In the genomic region with DNA sequence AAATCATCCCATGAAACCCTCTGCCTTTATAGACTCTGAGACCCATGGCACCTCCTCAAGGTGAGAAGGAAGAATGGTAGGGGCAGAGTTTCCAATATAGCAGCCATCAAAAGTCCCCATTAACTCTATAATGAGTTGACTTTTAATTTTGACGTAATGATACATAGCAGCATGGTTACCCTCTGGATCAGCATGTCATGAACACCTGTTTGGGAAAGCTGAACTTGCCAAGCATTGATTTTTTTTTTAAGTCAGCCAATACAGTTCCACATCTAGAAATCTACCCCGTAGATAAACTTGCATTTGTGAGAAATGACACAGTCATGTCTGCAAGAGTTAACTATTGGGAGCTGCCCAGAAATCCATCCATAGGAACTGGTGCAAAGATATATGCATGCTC, we compare ENCODE assay signal across 6 cellular contexts.
"Had no signal": no experiment of that assay in that cellular context is flagged by ENCODE, and none has a peak within 500 bp of the region (broad histone marks: within the 10 kb centered on the region; RNA-seq: fewer than 3 reads in every experiment).

No MANE protein-coding gene starts in this region.

- ATAC-seq: GM12878 had no signal

- H3K4me3 ChIP-seq: GM12878 had no signal

- DNase-seq: GF-D8 had no signal

- FAIRE-seq: GM12878, GM12891, GM12892, GM18507, GM19239 had no signal
